In genomic region chr17:73592079-73592415, GRCh38 we compare ENCODE assay signal across 12 cellular contexts. TPM values are rescaled to one million over a fixed set of nuclear protein-coding genes. Genes with fewer than 3 reads are reported as not detected.
DNase-seq lines count a peak whose midpoint lies in the region; ATAC-seq and TF ChIP-seq lines count a peak whose summit lies in the region.
"Had no signal": no experiment of that assay in that cellular context is flagged by ENCODE, and none has a peak within 500 bp of the region (broad histone marks: within the 10 kb centered on the region; RNA-seq: fewer than 3 reads in every experiment).

No MANE protein-coding gene starts in this region.

- ATAC-seq in activated CD8-positive, alpha-beta T cell treated with anti-CD3 and anti-CD28 coated beads, Interleukin-2, amount 10 ng/mL, durations not matched to agents 7 days and 5 days: no peak
- ATAC-seq in naive thymus-derived CD8-positive, alpha-beta T cell: peak in 1 of 2 donors; percentile 36
- no peak for ATAC-seq in GM19035 (IDR thresholded peaks at IDR 0.05; ENCODE audit: unreplicated experiment)
- ATAC-seq: pancreas had no signal

- WGBS in lower leg skin, 2 donors: 70 to 87% methylated on average over 6 of the region's 6 CpGs

- peaks cover 51% of the 10 kb centered on the region for H3K4me1 Mint-ChIP-seq in activated CD4-positive, alpha-beta memory T cell treated with anti-CD3 and anti-CD28 coated beads, Interleukin-2, amount 10 ng/mL, durations not matched to agents 7 days and 5 days
- peaks cover 45% of the 10 kb centered on the region for H3K4me1 Mint-ChIP-seq in activated CD4-positive, alpha-beta memory T cell treated with anti-CD3 and anti-CD28 coated beads for 36 hours (ENCODE audit: low read depth)
- peaks cover 87% of the 10 kb centered on the region for H3K4me1 Mint-ChIP-seq in activated CD8-positive, alpha-beta T cell treated with anti-CD3 and anti-CD28 coated beads, Interleukin-2, amount 10 ng/mL, durations not matched to agents 7 days and 5 days (ENCODE audit: low read depth)
- peaks cover 47 to 97% (median 93%) of the 10 kb centered on the region in 4 donors for H3K4me1 Mint-ChIP-seq in naive thymus-derived CD8-positive, alpha-beta T cell

- H3K4me3 ChIP-seq in lower leg skin (ENCODE audit: low read depth, poor library complexity, severe bottlenecking): no peak overlapping the region
- H3K4me3 ChIP-seq: pancreas had no signal

- peaks cover 2% of the 10 kb centered on the region for H3K27me3 Mint-ChIP-seq in activated CD4-positive, alpha-beta memory T cell treated with anti-CD3 and anti-CD28 coated beads, Interleukin-2, amount 10 ng/mL, durations not matched to agents 7 days and 5 days
- no peaks in the 10 kb centered on the region for H3K27me3 Mint-ChIP-seq in activated CD4-positive, alpha-beta memory T cell treated with anti-CD3 and anti-CD28 coated beads for 36 hours
- H3K27me3 Mint-ChIP-seq in activated CD8-positive, alpha-beta T cell treated with anti-CD3 and anti-CD28 coated beads, Interleukin-2, amount 10 ng/mL, durations not matched to agents 7 days and 5 days (ENCODE audit: low read depth): no peaks in the 10 kb centered on the region
- H3K27me3 Mint-ChIP-seq in naive thymus-derived CD8-positive, alpha-beta T cell: no peaks in the 10 kb centered on the region

- no peak for TF ChIP-seq POLR2A in lower leg skin (IDR thresholded peaks at IDR 0.05)

- POLR2A ChIA-PET in activated CD4-positive, alpha-beta memory T cell treated with anti-CD3 and anti-CD28 coated beads, Interleukin-2, amount 10 ng/mL, durations not matched to agents 7 days and 5 days (lab: Charles Lee): interaction anchor here (1.2 to 2.3 kb wide), 3 partner anchors 25 to 37 kb away, joined by 4 to 7 read pairs (median 5); no protein-coding TSS in a partner anchor
- POLR2A ChIA-PET in activated CD4-positive, alpha-beta memory T cell treated with anti-CD3 and anti-CD28 coated beads for 36 hours (lab: Charles Lee): no interaction called here
- POLR2A ChIA-PET in activated CD8-positive, alpha-beta T cell treated with anti-CD3 and anti-CD28 coated beads, Interleukin-2, amount 10 ng/mL, durations not matched to agents 7 days and 5 days (lab: Charles Lee): interaction anchor here (1.2 to 2.1 kb wide), 3 partner anchors 7 to 41 kb away, joined by 3 to 8 read pairs (median 3); no protein-coding TSS in a partner anchor
- POLR2A ChIA-PET in naive thymus-derived CD8-positive, alpha-beta T cell (lab: Charles Lee): interaction anchor here (0.6 to 6.1 kb wide), 21 partner anchors 11 to 872 kb away, joined by 3 to 67 read pairs (median 5); partner anchors contain the start of gene SDK2

- no peak for DNase-seq in activated CD4-positive, alpha-beta memory T cell treated with anti-CD3 and anti-CD28 coated beads, Interleukin-2, amount 10 ng/mL, durations not matched to agents 7 days and 5 days
- DNase-seq in activated CD4-positive, alpha-beta memory T cell treated with anti-CD3 and anti-CD28 coated beads for 36 hours: no peak
- DNase-seq in GM19238 (ENCODE audit: insufficient read length, low spot score): peak; percentile 11
- DNase-seq in activated CD8-positive, alpha-beta T cell treated with anti-CD3 and anti-CD28 coated beads, Interleukin-2, amount 10 ng/mL, durations not matched to agents 7 days and 5 days: no peak
- DNase-seq in naive thymus-derived CD8-positive, alpha-beta T cell: no peak
- no peak for DNase-seq in lower leg skin (ENCODE audit: low spot score in 2 of 2)
- no peak for DNase-seq in NCI-H524 treated with DMSO at 0.1 percent for 48 hours (lab: John Stamatoyannopoulos, UW)
- DNase-seq: H9, midbrain, pancreas, SK-N-SH had no signal

- peak overlapping the region; percentile 39 for H3K4me3 Mint-ChIP-seq in activated CD4-positive, alpha-beta memory T cell treated with anti-CD3 and anti-CD28 coated beads, Interleukin-2, amount 10 ng/mL, durations not matched to agents 7 days and 5 days
- H3K4me3 Mint-ChIP-seq in activated CD4-positive, alpha-beta memory T cell treated with anti-CD3 and anti-CD28 coated beads for 36 hours: no peak overlapping the region
- peak overlapping the region; percentile 59 for H3K4me3 Mint-ChIP-seq in activated CD8-positive, alpha-beta T cell treated with anti-CD3 and anti-CD28 coated beads, Interleukin-2, amount 10 ng/mL, durations not matched to agents 7 days and 5 days
- H3K4me3 Mint-ChIP-seq in naive thymus-derived CD8-positive, alpha-beta T cell: peak overlapping the region; percentile 70 to 84 (median 83)
- H3K4me3 Mint-ChIP-seq: H9 had no signal

- no peaks in the 10 kb centered on the region for H3K36me3 Mint-ChIP-seq in activated CD4-positive, alpha-beta memory T cell treated with anti-CD3 and anti-CD28 coated beads, Interleukin-2, amount 10 ng/mL, durations not matched to agents 7 days and 5 days (ENCODE audit: low read depth)
- no peaks in the 10 kb centered on the region for H3K36me3 Mint-ChIP-seq in activated CD4-positive, alpha-beta memory T cell treated with anti-CD3 and anti-CD28 coated beads for 36 hours
- peaks cover 8% of the 10 kb centered on the region for H3K36me3 Mint-ChIP-seq in activated CD8-positive, alpha-beta T cell treated with anti-CD3 and anti-CD28 coated beads, Interleukin-2, amount 10 ng/mL, durations not matched to agents 7 days and 5 days (ENCODE audit: low read depth)
- no peaks in the 10 kb centered on the region for H3K36me3 Mint-ChIP-seq in naive thymus-derived CD8-positive, alpha-beta T cell

- TF ChIP-seq CTCF in lower leg skin (IDR thresholded peaks at IDR 0.05): no peak

- H3K9me3 Mint-ChIP-seq in activated CD4-positive, alpha-beta memory T cell treated with anti-CD3 and anti-CD28 coated beads, Interleukin-2, amount 10 ng/mL, durations not matched to agents 7 days and 5 days: no peaks in the 10 kb centered on the region
- no peaks in the 10 kb centered on the region for H3K9me3 Mint-ChIP-seq in activated CD4-positive, alpha-beta memory T cell treated with anti-CD3 and anti-CD28 coated beads for 36 hours
- H3K9me3 Mint-ChIP-seq in activated CD8-positive, alpha-beta T cell treated with anti-CD3 and anti-CD28 coated beads, Interleukin-2, amount 10 ng/mL, durations not matched to agents 7 days and 5 days (ENCODE audit: insufficient read depth): no peaks in the 10 kb centered on the region
- H3K9me3 Mint-ChIP-seq in naive thymus-derived CD8-positive, alpha-beta T cell: no peaks in the 10 kb centered on the region
- H3K9me3 Mint-ChIP-seq: H9 had no signal

- H3K27ac Mint-ChIP-seq in activated CD4-positive, alpha-beta memory T cell treated with anti-CD3 and anti-CD28 coated beads, Interleukin-2, amount 10 ng/mL, durations not matched to agents 7 days and 5 days: peak overlapping the region; percentile 92
- no peak overlapping the region for H3K27ac Mint-ChIP-seq in activated CD4-positive, alpha-beta memory T cell treated with anti-CD3 and anti-CD28 coated beads for 36 hours
- peak overlapping the region; percentile 89 for H3K27ac Mint-ChIP-seq in activated CD8-positive, alpha-beta T cell treated with anti-CD3 and anti-CD28 coated beads, Interleukin-2, amount 10 ng/mL, durations not matched to agents 7 days and 5 days
- H3K27ac Mint-ChIP-seq in naive thymus-derived CD8-positive, alpha-beta T cell: peak overlapping the region; percentile 90 to 98 (median 96)

- intact Hi-C loops in activated CD4-positive, alpha-beta memory T cell treated with anti-CD3 and anti-CD28 coated beads for 36 hours (cut with micrococcal nuclease): loop anchor here (2.0 kb wide), 1 partner anchor 119 kb away; no protein-coding TSS in a partner anchor
- intact Hi-C loops in lower leg skin (cut with DNase I; ENCODE audit: low total_unique reads): no loop called here

- CTCF ChIA-PET in activated CD4-positive, alpha-beta memory T cell treated with anti-CD3 and anti-CD28 coated beads, Interleukin-2, amount 10 ng/mL, durations not matched to agents 7 days and 5 days (lab: Charles Lee): no interaction called here
- CTCF ChIA-PET in activated CD4-positive, alpha-beta memory T cell treated with anti-CD3 and anti-CD28 coated beads for 36 hours (lab: Charles Lee): interaction anchor here (1.6 kb wide), 1 partner anchor 162 kb away, joined by 5 read pairs; no protein-coding TSS in a partner anchor
- CTCF ChIA-PET in activated CD8-positive, alpha-beta T cell treated with anti-CD3 and anti-CD28 coated beads, Interleukin-2, amount 10 ng/mL, durations not matched to agents 7 days and 5 days (lab: Charles Lee): interaction anchor here (0.9 to 2.4 kb wide), 7 partner anchors 25 to 222 kb away, joined by 3 to 11 read pairs (median 4); no protein-coding TSS in a partner anchor

RNA-seq across cellular contexts. Expression of gene SDK2, which starts 52.2 kb away (rescaled TPM):
- 1 to 10 TPM; 2.4 to 2.5 TPM for total RNA-seq in activated CD4-positive, alpha-beta memory T cell treated with anti-CD3 and anti-CD28 coated beads, Interleukin-2, amount 10 ng/mL, durations not matched to agents 7 days and 5 days
- total RNA-seq in activated CD4-positive, alpha-beta memory T cell treated with anti-CD3 and anti-CD28 coated beads for 36 hours: under 1 TPM; 0.05 to 0.12 TPM
- 10 to 100 TPM; 18.4 to 20.0 TPM for total RNA-seq in activated CD8-positive, alpha-beta T cell treated with anti-CD3 and anti-CD28 coated beads, Interleukin-2, amount 10 ng/mL, durations not matched to agents 7 days and 5 days
- total RNA-seq in naive thymus-derived CD8-positive, alpha-beta T cell: 10 to 100 TPM; 10.4 to 11.3 TPM
- polyA plus RNA-seq in naive thymus-derived CD8-positive, alpha-beta T cell: 1 to 10 TPM in 2 of 3 donors, under 1 TPM in 1; 0.27 to 4.2 (median 1.6) TPM
- total RNA-seq in lower leg skin: 1 to 10 TPM; 1.5 to 4.4 (median 1.6) TPM
